ENCODE assay signal across 2 cellular contexts in the genomic region with DNA sequence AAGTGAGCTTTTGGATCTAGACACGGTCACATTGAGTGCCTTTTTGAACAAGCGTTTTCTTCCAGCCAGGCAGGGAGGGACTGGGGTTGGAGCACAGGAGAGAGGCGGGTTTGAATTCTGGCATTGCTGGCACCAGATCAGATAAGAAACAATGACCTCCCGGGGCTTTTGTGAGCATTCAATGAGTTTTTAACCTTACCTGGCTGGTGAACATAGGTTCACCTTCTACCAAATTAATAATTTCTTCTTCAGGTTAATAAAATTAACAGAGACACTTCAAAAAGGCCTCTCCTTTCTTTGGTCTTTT.
TF ChIP-seq lines count a peak whose summit lies in the region.

No MANE protein-coding gene starts in this region.

TF ChIP-seq in SK-N-SH treated with all-trans-retinoic acid at 6 μM for 48 hours, 23 proteins besides CTCF, POLR2A, EP300 and RAD21 (continued from another document):
- TF ChIP-seq, protein P1, sequence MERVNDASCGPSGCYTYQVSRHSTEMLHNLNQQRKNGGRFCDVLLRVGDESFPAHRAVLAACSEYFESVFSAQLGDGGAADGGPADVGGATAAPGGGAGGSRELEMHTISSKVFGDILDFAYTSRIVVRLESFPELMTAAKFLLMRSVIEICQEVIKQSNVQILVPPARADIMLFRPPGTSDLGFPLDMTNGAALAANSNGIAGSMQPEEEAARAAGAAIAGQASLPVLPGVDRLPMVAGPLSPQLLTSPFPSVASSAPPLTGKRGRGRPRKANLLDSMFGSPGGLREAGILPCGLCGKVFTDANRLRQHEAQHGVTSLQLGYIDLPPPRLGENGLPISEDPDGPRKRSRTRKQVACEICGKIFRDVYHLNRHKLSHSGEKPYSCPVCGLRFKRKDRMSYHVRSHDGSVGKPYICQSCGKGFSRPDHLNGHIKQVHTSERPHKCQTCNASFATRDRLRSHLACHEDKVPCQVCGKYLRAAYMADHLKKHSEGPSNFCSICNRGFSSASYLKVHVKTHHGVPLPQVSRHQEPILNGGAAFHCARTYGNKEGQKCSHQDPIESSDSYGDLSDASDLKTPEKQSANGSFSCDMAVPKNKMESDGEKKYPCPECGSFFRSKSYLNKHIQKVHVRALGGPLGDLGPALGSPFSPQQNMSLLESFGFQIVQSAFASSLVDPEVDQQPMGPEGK (CRISPR knock-in tag; IDR thresholded peaks at IDR 0.05; ENCODE audit: borderline replicate concordance) = no peak
- TF ChIP-seq ESRRG (CRISPR knock-in tag; IDR thresholded peaks at IDR 0.05) = no peak
- TF ChIP-seq, protein P2, sequence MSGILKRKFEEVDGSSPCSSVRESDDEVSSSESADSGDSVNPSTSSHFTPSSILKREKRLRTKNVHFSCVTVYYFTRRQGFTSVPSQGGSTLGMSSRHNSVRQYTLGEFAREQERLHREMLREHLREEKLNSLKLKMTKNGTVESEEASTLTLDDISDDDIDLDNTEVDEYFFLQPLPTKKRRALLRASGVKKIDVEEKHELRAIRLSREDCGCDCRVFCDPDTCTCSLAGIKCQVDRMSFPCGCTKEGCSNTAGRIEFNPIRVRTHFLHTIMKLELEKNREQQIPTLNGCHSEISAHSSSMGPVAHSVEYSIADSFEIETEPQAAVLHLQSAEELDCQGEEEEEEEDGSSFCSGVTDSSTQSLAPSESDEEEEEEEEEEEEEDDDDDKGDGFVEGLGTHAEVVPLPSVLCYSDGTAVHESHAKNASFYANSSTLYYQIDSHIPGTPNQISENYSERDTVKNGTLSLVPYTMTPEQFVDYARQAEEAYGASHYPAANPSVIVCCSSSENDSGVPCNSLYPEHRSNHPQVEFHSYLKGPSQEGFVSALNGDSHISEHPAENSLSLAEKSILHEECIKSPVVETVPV (CRISPR knock-in tag; IDR thresholded peaks at IDR 0.05) = no peak
- no peak for TF ChIP-seq BACH2 (CRISPR knock-in tag; IDR thresholded peaks at IDR 0.05; ENCODE audit: borderline replicate concordance)
- TF ChIP-seq TCF4 (CRISPR knock-in tag; IDR thresholded peaks at IDR 0.05; ENCODE audit: borderline replicate concordance) = no peak
- TF ChIP-seq RARB (CRISPR knock-in tag; IDR thresholded peaks at IDR 0.05) = no peak
- TF ChIP-seq, protein P3, sequence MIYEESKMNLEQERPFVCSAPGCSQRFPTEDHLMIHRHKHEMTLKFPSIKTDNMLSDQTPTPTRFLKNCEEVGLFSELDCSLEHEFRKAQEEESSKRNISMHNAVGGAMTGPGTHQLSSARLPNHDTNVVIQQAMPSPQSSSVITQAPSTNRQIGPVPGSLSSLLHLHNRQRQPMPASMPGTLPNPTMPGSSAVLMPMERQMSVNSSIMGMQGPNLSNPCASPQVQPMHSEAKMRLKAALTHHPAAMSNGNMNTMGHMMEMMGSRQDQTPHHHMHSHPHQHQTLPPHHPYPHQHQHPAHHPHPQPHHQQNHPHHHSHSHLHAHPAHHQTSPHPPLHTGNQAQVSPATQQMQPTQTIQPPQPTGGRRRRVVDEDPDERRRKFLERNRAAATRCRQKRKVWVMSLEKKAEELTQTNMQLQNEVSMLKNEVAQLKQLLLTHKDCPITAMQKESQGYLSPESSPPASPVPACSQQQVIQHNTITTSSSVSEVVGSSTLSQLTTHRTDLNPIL (CRISPR knock-in tag; IDR thresholded peaks at IDR 0.05; ENCODE audit: low read depth) = no peak
- no peak for TF ChIP-seq ZC3H10 (CRISPR knock-in tag; IDR thresholded peaks at IDR 0.05)
- no peak for TF ChIP-seq TOX (CRISPR knock-in tag; IDR thresholded peaks at IDR 0.05; ENCODE audit: borderline replicate concordance)
- TF ChIP-seq CSDC2 (CRISPR knock-in tag; IDR thresholded peaks at IDR 0.05) = no peak
- TF ChIP-seq ZNF565 (CRISPR knock-in tag; conservative IDR thresholded peaks at IDR 0.05; ENCODE audit: low read depth) = no peak
- TF ChIP-seq, protein P4, sequence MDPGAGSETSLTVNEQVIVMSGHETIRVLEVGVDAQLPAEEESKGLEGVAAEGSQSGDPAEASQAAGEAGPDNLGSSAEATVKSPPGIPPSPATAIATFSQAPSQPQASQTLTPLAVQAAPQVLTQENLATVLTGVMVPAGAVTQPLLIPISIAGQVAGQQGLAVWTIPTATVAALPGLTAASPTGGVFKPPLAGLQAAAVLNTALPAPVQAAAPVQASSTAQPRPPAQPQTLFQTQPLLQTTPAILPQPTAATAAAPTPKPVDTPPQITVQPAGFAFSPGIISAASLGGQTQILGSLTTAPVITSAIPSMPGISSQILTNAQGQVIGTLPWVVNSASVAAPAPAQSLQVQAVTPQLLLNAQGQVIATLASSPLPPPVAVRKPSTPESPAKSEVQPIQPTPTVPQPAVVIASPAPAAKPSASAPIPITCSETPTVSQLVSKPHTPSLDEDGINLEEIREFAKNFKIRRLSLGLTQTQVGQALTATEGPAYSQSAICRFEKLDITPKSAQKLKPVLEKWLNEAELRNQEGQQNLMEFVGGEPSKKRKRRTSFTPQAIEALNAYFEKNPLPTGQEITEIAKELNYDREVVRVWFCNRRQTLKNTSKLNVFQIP (CRISPR knock-in tag; IDR thresholded peaks at IDR 0.05; ENCODE audit: borderline replicate concordance, low read depth) = no peak
- no peak for TF ChIP-seq PPARA (CRISPR knock-in tag; IDR thresholded peaks at IDR 0.05; ENCODE audit: borderline replicate concordance)

TF ChIP-seq in WTC11, 78 proteins besides CTCF, POLR2A, EP300 and RAD21 (continued from another document):
- TF ChIP-seq ZNF425 (CRISPR knock-in tag; conservative IDR thresholded peaks at IDR 0.05) = no peak
- TF ChIP-seq KAT7 (CRISPR knock-in tag; IDR thresholded peaks at IDR 0.05; ENCODE audit: borderline replicate concordance) = no peak
- TF ChIP-seq, protein P5, sequence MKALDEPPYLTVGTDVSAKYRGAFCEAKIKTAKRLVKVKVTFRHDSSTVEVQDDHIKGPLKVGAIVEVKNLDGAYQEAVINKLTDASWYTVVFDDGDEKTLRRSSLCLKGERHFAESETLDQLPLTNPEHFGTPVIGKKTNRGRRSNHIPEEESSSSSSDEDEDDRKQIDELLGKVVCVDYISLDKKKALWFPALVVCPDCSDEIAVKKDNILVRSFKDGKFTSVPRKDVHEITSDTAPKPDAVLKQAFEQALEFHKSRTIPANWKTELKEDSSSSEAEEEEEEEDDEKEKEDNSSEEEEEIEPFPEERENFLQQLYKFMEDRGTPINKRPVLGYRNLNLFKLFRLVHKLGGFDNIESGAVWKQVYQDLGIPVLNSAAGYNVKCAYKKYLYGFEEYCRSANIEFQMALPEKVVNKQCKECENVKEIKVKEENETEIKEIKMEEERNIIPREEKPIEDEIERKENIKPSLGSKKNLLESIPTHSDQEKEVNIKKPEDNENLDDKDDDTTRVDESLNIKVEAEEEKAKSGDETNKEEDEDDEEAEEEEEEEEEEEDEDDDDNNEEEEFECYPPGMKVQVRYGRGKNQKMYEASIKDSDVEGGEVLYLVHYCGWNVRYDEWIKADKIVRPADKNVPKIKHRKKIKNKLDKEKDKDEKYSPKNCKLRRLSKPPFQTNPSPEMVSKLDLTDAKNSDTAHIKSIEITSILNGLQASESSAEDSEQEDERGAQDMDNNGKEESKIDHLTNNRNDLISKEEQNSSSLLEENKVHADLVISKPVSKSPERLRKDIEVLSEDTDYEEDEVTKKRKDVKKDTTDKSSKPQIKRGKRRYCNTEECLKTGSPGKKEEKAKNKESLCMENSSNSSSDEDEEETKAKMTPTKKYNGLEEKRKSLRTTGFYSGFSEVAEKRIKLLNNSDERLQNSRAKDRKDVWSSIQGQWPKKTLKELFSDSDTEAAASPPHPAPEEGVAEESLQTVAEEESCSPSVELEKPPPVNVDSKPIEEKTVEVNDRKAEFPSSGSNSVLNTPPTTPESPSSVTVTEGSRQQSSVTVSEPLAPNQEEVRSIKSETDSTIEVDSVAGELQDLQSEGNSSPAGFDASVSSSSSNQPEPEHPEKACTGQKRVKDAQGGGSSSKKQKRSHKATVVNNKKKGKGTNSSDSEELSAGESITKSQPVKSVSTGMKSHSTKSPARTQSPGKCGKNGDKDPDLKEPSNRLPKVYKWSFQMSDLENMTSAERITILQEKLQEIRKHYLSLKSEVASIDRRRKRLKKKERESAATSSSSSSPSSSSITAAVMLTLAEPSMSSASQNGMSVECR (CRISPR knock-in tag; IDR thresholded peaks at IDR 0.05; ENCODE audit: borderline replicate concordance) = no peak
- TF ChIP-seq ELF4 (CRISPR knock-in tag; IDR thresholded peaks at IDR 0.05; ENCODE audit: low read depth) = no peak
- TF ChIP-seq AFF4 (CRISPR knock-in tag; IDR thresholded peaks at IDR 0.05; ENCODE audit: borderline replicate concordance) = no peak
- no peak for TF ChIP-seq ZNF416 (CRISPR knock-in tag; IDR thresholded peaks at IDR 0.05)
TF ChIP-seq in WTC11: peak in this region for 0.
